Comparison of ENCODE assay signal across 18 cellular contexts in genomic region chr10:28554952-28555351, GRCh38. TPM values are rescaled to one million over a fixed set of nuclear protein-coding genes. Genes with fewer than 3 reads are reported as not detected.
DNase-seq lines count a peak whose midpoint lies in the region; ATAC-seq and TF ChIP-seq lines count a peak whose summit lies in the region.
"Had no signal": no experiment of that assay in that cellular context is flagged by ENCODE, and none has a peak within 500 bp of the region (broad histone marks: within the 10 kb centered on the region; RNA-seq: fewer than 3 reads in every experiment).

No MANE protein-coding gene starts in this region.

- intact Hi-C loops in CD4-positive, alpha-beta T cell (cut with DNase I, micrococcal nuclease): no loop called here
- intact Hi-C loops in Caco-2 (cut with micrococcal nuclease; ENCODE audit: unreplicated experiment): no loop called here

- no peak for DNase-seq in CD4-positive, alpha-beta T cell
- DNase-seq in Caco-2: no peak
- no peak for DNase-seq in effector memory CD8-positive, alpha-beta T cell
- DNase-seq in natural killer cell treated with Interleukin-12 subunit alpha and Interleukin-12 subunit beta and Interleukin-15 and Interleukin-18, amount 100 ng/mL, for 72 hours (ENCODE audit: low spot score): no peak
- DNase-seq in neural progenitor cell (ENCODE audit: low spot score): no peak
- DNase-seq in middle frontal gyrus (ENCODE audit: extremely low spot score, low spot score): no peak
- no peak for DNase-seq in Kasumi-1 (lab: John Stamatoyannopoulos, UW)
- DNase-seq: activated CD4-positive, alpha-beta T cell treated with anti-CD3 and anti-CD28 coated beads, Interleukin-2, amount 50 U/mL, for 4 hours; cortex of kidney; heart left ventricle; NCI-H2029; NCI-H345; posterior cingulate gyrus; SHP77; stimulated activated naive CD4-positive, alpha-beta T cell treated with Interleukin-2 at 50 U/mL for 16 hours; tibial artery had no signal

- H4K20me1 ChIP-seq in neural progenitor cell (ENCODE audit: low read depth): peaks cover 100% of the 10 kb centered on the region

- peaks cover 97% of the 10 kb centered on the region for H3K36me3 Mint-ChIP-seq in CD4-positive, alpha-beta T cell (ENCODE audit: low read depth)
- peaks cover 94% of the 10 kb centered on the region for H3K36me3 Mint-ChIP-seq in Caco-2 (ENCODE audit: insufficient read depth, unreplicated experiment)
- H3K36me3 Mint-ChIP-seq in effector memory CD8-positive, alpha-beta T cell (ENCODE audit: insufficient read depth): peaks cover 77% of the 10 kb centered on the region
- peaks cover 49% of the 10 kb centered on the region for H3K36me3 Mint-ChIP-seq in natural killer cell treated with Interleukin-12 subunit alpha and Interleukin-12 subunit beta and Interleukin-15 and Interleukin-18, amount 100 ng/mL, for 72 hours
- peaks cover 59% of the 10 kb centered on the region for H3K36me3 Mint-ChIP-seq in neural progenitor cell

- H3K4me1 Mint-ChIP-seq in CD4-positive, alpha-beta T cell (ENCODE audit: low read depth): peaks cover 95% of the 10 kb centered on the region
- H3K4me1 Mint-ChIP-seq in Caco-2 (ENCODE audit: low read depth, unreplicated experiment): peaks cover 50% of the 10 kb centered on the region
- H3K4me1 Mint-ChIP-seq in effector memory CD8-positive, alpha-beta T cell (ENCODE audit: low read depth in 2 of 2): peaks cover 73 to 86% of the 10 kb centered on the region in 2 donors
- peaks cover 66 to 77% of the 10 kb centered on the region in 2 donors for H3K4me1 Mint-ChIP-seq in natural killer cell treated with Interleukin-12 subunit alpha and Interleukin-12 subunit beta and Interleukin-15 and Interleukin-18, amount 100 ng/mL, for 72 hours (ENCODE audit: low read depth in 2 of 2)
- peaks cover 21% of the 10 kb centered on the region for H3K4me1 Mint-ChIP-seq in neural progenitor cell

- no TSS peak for BruUV-seq in Caco-2 (replicated peaks; lab: Mats Ljungman, UMichigan)

- ATAC-seq in CD4-positive, alpha-beta T cell (ENCODE audit: poor library complexity): no peak
- ATAC-seq in effector memory CD8-positive, alpha-beta T cell (replicated peaks): no peak
- no peak for ATAC-seq in natural killer cell treated with Interleukin-12 subunit alpha and Interleukin-12 subunit beta and Interleukin-15 and Interleukin-18, amount 100 ng/mL, for 72 hours
- ATAC-seq: heart left ventricle had no signal

- no peak overlapping the region for H3K9ac ChIP-seq in neural progenitor cell
- H3K9ac ChIP-seq: KMS-11 had no signal

- peak overlapping the region; percentile 2 for H3K27ac Mint-ChIP-seq in CD4-positive, alpha-beta T cell
- peak overlapping the region; percentile 3 for H3K27ac Mint-ChIP-seq in Caco-2 (ENCODE audit: unreplicated experiment)
- H3K27ac Mint-ChIP-seq in effector memory CD8-positive, alpha-beta T cell: peak overlapping the region; percentile 3 to 52
- peak overlapping the region; percentile 11 to 40 for H3K27ac Mint-ChIP-seq in natural killer cell treated with Interleukin-12 subunit alpha and Interleukin-12 subunit beta and Interleukin-15 and Interleukin-18, amount 100 ng/mL, for 72 hours
- no peak overlapping the region for H3K27ac Mint-ChIP-seq in neural progenitor cell

- CTCF ChIA-PET in CD4-positive, alpha-beta T cell (lab: Charles Lee): interaction anchor here (1.5 kb wide), 1 partner anchor 9 kb away, joined by 5 read pairs; no protein-coding TSS in a partner anchor
- CTCF ChIA-PET in Caco-2 (lab: Charles Lee): interaction anchor here (0.7 kb wide), 1 partner anchor 1465 kb away, joined by 4 read pairs; no protein-coding TSS in a partner anchor

- H3K9me3 Mint-ChIP-seq in CD4-positive, alpha-beta T cell: no peaks in the 10 kb centered on the region
- H3K9me3 Mint-ChIP-seq in Caco-2 (ENCODE audit: unreplicated experiment) (no peaks in the 10 kb centered on the region), neural progenitor cell (no peaks in the 10 kb centered on the region)
- H3K9me3 Mint-ChIP-seq in effector memory CD8-positive, alpha-beta T cell: no peaks in the 10 kb centered on the region
- no peaks in the 10 kb centered on the region for H3K9me3 Mint-ChIP-seq in natural killer cell treated with Interleukin-12 subunit alpha and Interleukin-12 subunit beta and Interleukin-15 and Interleukin-18, amount 100 ng/mL, for 72 hours
- H3K9me3 Mint-ChIP-seq: brain had no signal

- H3K4me2 ChIP-seq in neural progenitor cell: no peak overlapping the region
- H3K4me2 ChIP-seq: KMS-11 had no signal

- POLR2A ChIA-PET in CD4-positive, alpha-beta T cell (lab: Charles Lee): interaction anchor here (0.7 to 1.7 kb wide), 3 partner anchors 9 to 342 kb away, joined by 3 to 6 read pairs (median 5); no protein-coding TSS in a partner anchor
- POLR2A ChIA-PET in Caco-2 (lab: Charles Lee): interaction anchor here (0.9 kb wide), 1 partner anchor 9 kb away, joined by 3 read pairs; no protein-coding TSS in a partner anchor

- H3K4me3 ChIP-seq in Caco-2 (ENCODE audit: low read depth, low read length): no peak overlapping the region
- no peak overlapping the region for H3K4me3 ChIP-seq in neural progenitor cell
- H3K4me3 ChIP-seq: heart left ventricle, tibial artery had no signal

- H3K27me3 ChIP-seq in CD4-positive, alpha-beta T cell (ENCODE audit: control insufficient read depth, insufficient read depth, low read length): no peaks in the 10 kb centered on the region
- H3K27me3 ChIP-seq in Caco-2 (replicated peaks; ENCODE audit: control insufficient read depth, insufficient read depth, low read length) (no peaks in the 10 kb centered on the region), neural progenitor cell (no peaks in the 10 kb centered on the region)
- H3K27me3 ChIP-seq: heart left ventricle, tibial artery had no signal

- H3F3A ChIP-seq in neural progenitor cell (ENCODE audit: low read depth): peaks cover 31% of the 10 kb centered on the region

- peak overlapping the region; percentile 16 for H3K4me3 Mint-ChIP-seq in CD4-positive, alpha-beta T cell
- no peak overlapping the region for H3K4me3 Mint-ChIP-seq in Caco-2 (ENCODE audit: unreplicated experiment)
- H3K4me3 Mint-ChIP-seq in effector memory CD8-positive, alpha-beta T cell: peak overlapping the region in 1 of 2 donors; percentile 11
- H3K4me3 Mint-ChIP-seq in natural killer cell treated with Interleukin-12 subunit alpha and Interleukin-12 subunit beta and Interleukin-15 and Interleukin-18, amount 100 ng/mL, for 72 hours: peak overlapping the region; percentile 28
- no peak overlapping the region for H3K4me3 Mint-ChIP-seq in neural progenitor cell
- H3K4me3 Mint-ChIP-seq: brain had no signal

- no peak for TF ChIP-seq CTCF in CD4-positive, alpha-beta T cell (IDR thresholded peaks at IDR 0.05)
- no peak for TF ChIP-seq CTCF in Caco-2 (IDR thresholded peaks at IDR 0.05; ENCODE audit: insufficient read depth in 1 of 2, low read depth in 1 of 2, low read length in 1 of 2, severe bottlenecking in 1 of 2, unreplicated experiment in 1 of 2)
- no peak for TF ChIP-seq CTCF in neural progenitor cell (IDR thresholded peaks at IDR 0.05)

- H3K27ac ChIP-seq in CD4-positive, alpha-beta T cell (ENCODE audit: low read depth, low read length): no peak overlapping the region
- no peak overlapping the region for H3K27ac ChIP-seq in neural progenitor cell
- H3K27ac ChIP-seq: heart left ventricle, KMS-11, tibial artery had no signal

- H3K36me3 ChIP-seq in Caco-2 (ENCODE audit: control insufficient read depth, insufficient read depth, low read length) (peaks cover 3% of the 10 kb centered on the region), neural progenitor cell (peaks cover 21% of the 10 kb centered on the region)
- H3K36me3 ChIP-seq: tibial artery had no signal

- no peak overlapping the region for H2AFZ ChIP-seq in neural progenitor cell (replicated peaks)

- peaks cover 100% of the 10 kb centered on the region for H3K79me2 ChIP-seq in neural progenitor cell (ENCODE audit: low read depth)

- H3K9me3 ChIP-seq in CD4-positive, alpha-beta T cell (ENCODE audit: control insufficient read depth, low read length): no peaks in the 10 kb centered on the region
- H3K9me3 ChIP-seq in Caco-2: no peaks in the 10 kb centered on the region
- no peaks in the 10 kb centered on the region for H3K9me3 ChIP-seq in neural progenitor cell (ENCODE audit: low read depth)
- H3K9me3 ChIP-seq: heart left ventricle, tibial artery had no signal

- H3K4me1 ChIP-seq in Caco-2 (peaks cover 23% of the 10 kb centered on the region), neural progenitor cell (peaks cover 19% of the 10 kb centered on the region)

- no peaks in the 10 kb centered on the region for H3K27me3 Mint-ChIP-seq in CD4-positive, alpha-beta T cell
- no peaks in the 10 kb centered on the region for H3K27me3 Mint-ChIP-seq in Caco-2 (ENCODE audit: insufficient read depth, unreplicated experiment)
- no peaks in the 10 kb centered on the region for H3K27me3 Mint-ChIP-seq in effector memory CD8-positive, alpha-beta T cell
- no peaks in the 10 kb centered on the region for H3K27me3 Mint-ChIP-seq in natural killer cell treated with Interleukin-12 subunit alpha and Interleukin-12 subunit beta and Interleukin-15 and Interleukin-18, amount 100 ng/mL, for 72 hours
- no peaks in the 10 kb centered on the region for H3K27me3 Mint-ChIP-seq in neural progenitor cell (ENCODE audit: insufficient read depth, low read depth)

RNA-seq across cellular contexts. Expression of gene WAC, which starts 22.0 kb away (rescaled TPM):
- 100 to 1,000 TPM; 169 to 177 TPM for total RNA-seq in CD4-positive, alpha-beta T cell
- total RNA-seq in Caco-2 (2022) (196 TPM in 2 replicates), neural progenitor cell (ENCODE audit: low replicate concordance) (138 and 174 TPM in 2 replicates)
- 100 to 1,000 TPM; 136 to 146 TPM for total RNA-seq in natural killer cell treated with Interleukin-12 subunit alpha and Interleukin-12 subunit beta and Interleukin-15 and Interleukin-18, amount 100 ng/mL, for 72 hours

Comparison
In these comparisons a context has a peak if more than half of its experiments do, and no peak if none do; other contexts are left out.
1. H3K4me3 Mint-ChIP-seq: peak in CD4-positive, alpha-beta T cell (single experiment) and natural killer cell treated with Interleukin-12 subunit alpha and Interleukin-12 subunit beta and Interleukin-15 and Interleukin-18, amount 100 ng/mL, for 72 hours (single experiment); none in Caco-2 (single experiment) and neural progenitor cell (single experiment).